31 cellular contexts compared by ENCODE assay signal in the genomic region with DNA sequence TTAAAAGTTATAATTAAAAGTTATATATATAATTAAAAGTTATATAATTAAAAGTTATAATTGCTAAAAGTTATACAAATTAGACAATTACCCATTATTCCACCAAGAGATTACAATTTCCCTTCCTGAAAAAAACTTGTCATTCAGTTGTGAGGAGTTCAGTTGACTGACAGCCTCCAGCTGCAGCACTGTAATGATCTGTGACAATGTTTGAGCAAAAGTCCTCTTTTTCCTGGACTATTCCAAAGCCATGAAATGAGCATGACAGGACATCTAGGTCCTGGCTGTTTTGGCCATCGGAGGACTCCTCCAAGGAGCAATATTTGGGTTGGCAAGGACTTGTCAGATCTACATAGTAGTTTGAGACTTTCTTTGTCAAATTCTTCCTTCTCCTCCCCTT.
"Had no signal": no experiment of that assay in that cellular context is flagged by ENCODE, and none has a peak within 500 bp of the region (broad histone marks: within the 10 kb centered on the region; RNA-seq: fewer than 3 reads in every experiment).

No MANE protein-coding gene starts in this region.

- H3K27me3 ChIP-seq: adrenal gland, body of pancreas, esophagus muscularis mucosa, foreskin keratinocyte, gastrocnemius medialis, heart left ventricle had no signal

- DNase-seq: activated CD4-positive, alpha-beta memory T cell treated with anti-CD3 and anti-CD28 coated beads for 36 hours; activated CD4-positive, alpha-beta T cell treated with anti-CD3 and anti-CD28 coated beads for 36 hours; activated CD4-positive, alpha-beta T cell treated with anti-CD3 and anti-CD28 coated beads, Interleukin-2, amount 10 ng/mL, durations not matched to agents 24 days and 14 days; activated CD4-positive, CD25-positive, alpha-beta regulatory T cell; activated CD4-positive, CD25-positive, alpha-beta regulatory T cell treated with anti-CD3 and anti-CD28 coated beads, Interleukin-2, amount 50 U/mL, for 72 hours; activated CD8-positive, alpha-beta memory T cell treated with anti-CD3 and anti-CD28 coated beads, Interleukin-2, amount 10 ng/mL, durations not matched to agents 7 days and 5 days; activated CD8-positive, alpha-beta memory T cell treated with anti-CD3 and anti-CD28 coated beads, Interleukin-2, amount 50 U/mL, for 4 hours; activated CD8-positive, alpha-beta T cell treated with anti-CD3 and anti-CD28 coated beads, Interleukin-2, amount 10 ng/mL, durations not matched to agents 7 days and 5 days; activated effector memory CD4-positive, alpha-beta T cell treated with anti-CD3 and anti-CD28 coated beads, Interleukin-2, amount 50 U/mL, for 16 hours; activated naive CD4-positive, alpha-beta T cell treated with anti-CD3 and anti-CD28 coated beads for 36 hours; activated naive CD8-positive, alpha-beta T cell treated with anti-CD3 and anti-CD28 coated beads for 36 hours; activated naive CD8-positive, alpha-beta T cell treated with anti-CD3 and anti-CD28 coated beads, Interleukin-2, amount 50 U/mL, for 24 hours; activated T-cell treated with anti-CD3 and anti-CD28 coated beads, Interleukin-2, amount 50 U/mL, for 1 hour; activated T-cell treated with anti-CD3 and anti-CD28 coated beads, Interleukin-2, amount 50 U/mL, for 48 hours; adrenal gland; amygdala; aorta; body of pancreas; caudate nucleus; cortex of kidney; dermis blood vessel endothelial cell; effector CD4-positive, alpha-beta T cell; effector memory CD8-positive, alpha-beta T cell; erythroblast; foreskin keratinocyte; gastrocnemius medialis; glutamatergic neuron; heart left ventricle; T-helper 17 cell; T1000 had no signal

- H3K36me3 ChIP-seq: adrenal gland, esophagus muscularis mucosa, gastrocnemius medialis, heart left ventricle had no signal

- H3K4me1 ChIP-seq: adrenal gland, body of pancreas, esophagus muscularis mucosa, foreskin keratinocyte, gastrocnemius medialis, heart left ventricle had no signal

- H3K27ac ChIP-seq: adrenal gland, body of pancreas, esophagus muscularis mucosa, foreskin keratinocyte, gastrocnemius medialis, heart left ventricle had no signal

- H3K9me3 ChIP-seq: adrenal gland, body of pancreas, esophagus muscularis mucosa, gastrocnemius medialis had no signal

- ATAC-seq: activated CD4-positive, alpha-beta T cell treated with anti-CD3 and anti-CD28 coated beads for 36 hours; activated CD8-positive, alpha-beta memory T cell treated with anti-CD3 and anti-CD28 coated beads, Interleukin-2, amount 10 ng/mL, durations not matched to agents 7 days and 5 days; activated CD8-positive, alpha-beta T cell treated with anti-CD3 and anti-CD28 coated beads, Interleukin-2, amount 10 ng/mL, durations not matched to agents 7 days and 5 days; activated naive CD8-positive, alpha-beta T cell treated with anti-CD3 and anti-CD28 coated beads, Interleukin-2, amount 50 U/mL, for 24 hours; body of pancreas; effector memory CD8-positive, alpha-beta T cell; foreskin keratinocyte; gastrocnemius medialis; heart left ventricle; T-helper 17 cell had no signal

- H3K4me3 ChIP-seq: adrenal gland, body of pancreas, esophagus muscularis mucosa, gastrocnemius medialis, heart left ventricle had no signal
